Comparison of ENCODE assay signal across 9 cellular contexts in genomic region chr17:7579839-7580630, GRCh38. TPM values are rescaled to one million over a fixed set of nuclear protein-coding genes. Genes with fewer than 3 reads are reported as not detected.
DNase-seq lines count a peak whose midpoint lies in the region; ATAC-seq, FAIRE-seq and TF ChIP-seq lines count a peak whose summit lies in the region.
"Had no signal": no experiment of that assay in that cellular context is flagged by ENCODE, and none has a peak within 500 bp of the region (broad histone marks: within the 10 kb centered on the region; RNA-seq: fewer than 3 reads in every experiment).

No MANE protein-coding gene starts in this region.

- H3K27ac ChIP-seq in C4-2B (peak overlapping the region; percentile 100), Karpas-422 (ENCODE audit: low read length) (peak overlapping the region; percentile 85)

- DNase-seq in Karpas-422 = no peak
- DNase-seq in bronchial epithelial cell (ENCODE audit: low read depth) = no peak
- no peak for DNase-seq in inferior parietal cortex (ENCODE audit: extremely low spot score)

- H3K27me3 ChIP-seq in Karpas-422 (ENCODE audit: low read length) (no peaks in the 10 kb centered on the region), bronchial epithelial cell (ENCODE audit: control insufficient read depth, insufficient read depth, low read length) (no peaks in the 10 kb centered on the region)

- ATAC-seq in GM18870 (IDR thresholded peaks at IDR 0.05; ENCODE audit: unreplicated experiment) (no peak), HG03469 (IDR thresholded peaks at IDR 0.05; ENCODE audit: unreplicated experiment) (no peak), HG02798 (IDR thresholded peaks at IDR 0.05; ENCODE audit: poor library complexity, unreplicated experiment) (no peak)

- H3K79me2 ChIP-seq in Karpas-422 (ENCODE audit: low read length) = peaks cover 12% of the 10 kb centered on the region

- no peak for FAIRE-seq in bronchial epithelial cell (lab: Jason Lieb, UNC)
- FAIRE-seq: colon had no signal

- H3K4me1 Mint-ChIP-seq in nephron = peaks cover 70% of the 10 kb centered on the region

- H3K4me3 Mint-ChIP-seq in nephron = peak overlapping the region; percentile 8 to 47 (median 37)

- H3K4me1 ChIP-seq in Karpas-422 (ENCODE audit: low read length) = peaks cover 67% of the 10 kb centered on the region

- TF ChIP-seq CTCF in C4-2B (conservative IDR thresholded peaks at IDR 0.05) = no peak
- no peak for TF ChIP-seq CTCF in bronchial epithelial cell (IDR thresholded peaks at IDR 0.05; ENCODE audit: insufficient read depth, low read length, severe bottlenecking)
- TF ChIP-seq CTCF in nephron (IDR thresholded peaks at IDR 0.05; ENCODE audit: unreplicated experiment in 3 of 3) = no peak

- no peaks in the 10 kb centered on the region for H3K9me2 ChIP-seq in Karpas-422 (replicated peaks; ENCODE audit: insufficient read depth, low read length)

- H3K9me3 ChIP-seq in Karpas-422 (ENCODE audit: low read length) = no peaks in the 10 kb centered on the region

- peaks cover 4% of the 10 kb centered on the region for H3K27me3 Mint-ChIP-seq in nephron (ENCODE audit: low read depth)

- H3K27ac Mint-ChIP-seq in nephron = peak overlapping the region; percentile 95 to 98 (median 97)

- H3K36me3 ChIP-seq in Karpas-422 (ENCODE audit: insufficient read depth, low read length) = peaks cover 30% of the 10 kb centered on the region
- H3K36me3 ChIP-seq in bronchial epithelial cell (ENCODE audit: control insufficient read depth, insufficient read depth, low read length) = peaks cover 28% of the 10 kb centered on the region

- peak overlapping the region; percentile 52 for H3K9ac ChIP-seq in Karpas-422 (ENCODE audit: low read length)

- no peak overlapping the region for H2AFZ ChIP-seq in Karpas-422 (ENCODE audit: low read length)

- no peak overlapping the region for H3K4me2 ChIP-seq in Karpas-422 (ENCODE audit: low read depth, low read length, poor library complexity, severe bottlenecking)

- no peaks in the 10 kb centered on the region for H3K9me3 Mint-ChIP-seq in nephron

- peaks cover 24% of the 10 kb centered on the region for H4K20me1 ChIP-seq in Karpas-422 (ENCODE audit: insufficient read depth, low read depth, low read length)

- H3K4me3 ChIP-seq in Karpas-422 (ENCODE audit: low read length) = no peak overlapping the region
- H3K4me3 ChIP-seq in bronchial epithelial cell (ENCODE audit: low read depth, low read length) = peak overlapping the region; percentile 1

- peaks cover 60% of the 10 kb centered on the region for H3K36me3 Mint-ChIP-seq in nephron (ENCODE audit: low read depth)

RNA-seq across cellular contexts. Expression of gene CD68, which starts 0.6 kb away (rescaled TPM):
- total RNA-seq in Karpas-422 (2014; rRNA removed; shearing (Covaris generic); ENCODE audit: low replicate concordance) = 3.8 and 6.0 TPM in 2 replicates
- 11.3 and 16.4 TPM in 2 replicates for total RNA-seq in bronchial epithelial cell

RNA-seq across cellular contexts. Expression of gene MPDU1, which starts 3.6 kb away (rescaled TPM):
- total RNA-seq in Karpas-422 (2014; rRNA removed; shearing (Covaris generic); ENCODE audit: low replicate concordance) = 25.4 and 27.0 TPM in 2 replicates
- 54.7 and 56.3 TPM in 2 replicates for total RNA-seq in bronchial epithelial cell

RNA-seq across cellular contexts. Expression of gene SOX15, which starts 9.9 kb away (rescaled TPM):
- 1.2 and 1.6 TPM in 2 replicates for total RNA-seq in Karpas-422 (2014; rRNA removed; shearing (Covaris generic); ENCODE audit: low replicate concordance)
- total RNA-seq in bronchial epithelial cell = 23.4 and 41.7 TPM in 2 replicates

RNA-seq across cellular contexts. Expression of gene SENP3, which starts 18.3 kb away (rescaled TPM):
- total RNA-seq in Karpas-422 (2014; rRNA removed; shearing (Covaris generic); ENCODE audit: low replicate concordance) = 62.8 and 96.1 TPM in 2 replicates
- total RNA-seq in bronchial epithelial cell = 94.7 and 129 TPM in 2 replicates

RNA-seq across cellular contexts. Expression of gene TNFSF13, which starts 21.5 kb away (rescaled TPM):
- total RNA-seq in Karpas-422 (2014; rRNA removed; shearing (Covaris generic); ENCODE audit: low replicate concordance) = 0.90 and 4.0 TPM in 2 replicates
- total RNA-seq in bronchial epithelial cell = 2.6 and 3.7 TPM in 2 replicates
